1 cellular context compared by ENCODE assay signal in the genomic region with DNA sequence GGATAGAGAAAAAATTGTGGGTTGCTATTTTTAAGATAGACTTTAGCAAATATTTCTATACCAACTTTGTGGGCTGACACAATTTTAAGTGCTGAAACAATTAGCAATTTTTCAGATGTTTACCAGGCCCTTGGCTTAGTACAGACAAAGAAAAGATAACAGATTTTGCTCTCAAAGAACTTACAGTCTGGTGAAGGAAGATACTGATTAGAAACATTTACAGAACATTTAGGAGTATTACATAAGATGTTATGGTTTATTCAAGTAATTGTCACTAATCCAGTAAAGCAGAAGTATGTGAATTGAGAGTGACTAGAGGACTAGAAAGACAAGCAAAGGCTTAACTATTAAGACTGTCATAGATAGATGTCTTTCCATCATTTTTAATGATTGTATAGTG.
TF ChIP-seq lines count a peak whose summit lies in the region.

No MANE protein-coding gene starts in this region.

TF ChIP-seq in GM23338, 12 proteins besides CTCF, POLR2A, EP300 and RAD21 (continued from another document):
- TF ChIP-seq REST (IDR thresholded peaks at IDR 0.05; ENCODE audit: unreplicated experiment), result no peak
- TF ChIP-seq, protein P1, sequence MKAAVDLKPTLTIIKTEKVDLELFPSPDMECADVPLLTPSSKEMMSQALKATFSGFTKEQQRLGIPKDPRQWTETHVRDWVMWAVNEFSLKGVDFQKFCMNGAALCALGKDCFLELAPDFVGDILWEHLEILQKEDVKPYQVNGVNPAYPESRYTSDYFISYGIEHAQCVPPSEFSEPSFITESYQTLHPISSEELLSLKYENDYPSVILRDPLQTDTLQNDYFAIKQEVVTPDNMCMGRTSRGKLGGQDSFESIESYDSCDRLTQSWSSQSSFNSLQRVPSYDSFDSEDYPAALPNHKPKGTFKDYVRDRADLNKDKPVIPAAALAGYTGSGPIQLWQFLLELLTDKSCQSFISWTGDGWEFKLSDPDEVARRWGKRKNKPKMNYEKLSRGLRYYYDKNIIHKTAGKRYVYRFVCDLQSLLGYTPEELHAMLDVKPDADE (IDR thresholded peaks at IDR 0.05), result no peak
- no peak for TF ChIP-seq ZNF462 (CRISPR knock-in tag; IDR thresholded peaks at IDR 0.05)
- no peak for TF ChIP-seq CREB1 (CRISPR knock-in tag; IDR thresholded peaks at IDR 0.05; ENCODE audit: low read depth)
- no peak for TF ChIP-seq JUNB (IDR thresholded peaks at IDR 0.05; ENCODE audit: unreplicated experiment)
